1 cellular context compared by ENCODE assay signal in genomic region chr1:21635138-21635535, GRCh38.
TF ChIP-seq lines count a peak whose summit lies in the region.

No MANE protein-coding gene starts in this region.

TF ChIP-seq in WTC11, 78 proteins besides CTCF, POLR2A, EP300 and RAD21 (continued from another document):
- TF ChIP-seq ATF2 (CRISPR knock-in tag; IDR thresholded peaks at IDR 0.05; ENCODE audit: borderline replicate concordance, low read depth) (no peak), CDX4 (CRISPR knock-in tag; IDR thresholded peaks at IDR 0.05; ENCODE audit: borderline replicate concordance) (no peak), CREM (CRISPR knock-in tag; IDR thresholded peaks at IDR 0.05) (no peak), FOXK1 (CRISPR knock-in tag; IDR thresholded peaks at IDR 0.05) (no peak), KAT7 (CRISPR knock-in tag; IDR thresholded peaks at IDR 0.05; ENCODE audit: borderline replicate concordance) (no peak), ESRRA (CRISPR knock-in tag; IDR thresholded peaks at IDR 0.05; ENCODE audit: borderline replicate concordance) (no peak), SP1 (CRISPR knock-in tag; conservative IDR thresholded peaks at IDR 0.05) (no peak), ZNF512 (CRISPR knock-in tag; IDR thresholded peaks at IDR 0.05; ENCODE audit: borderline replicate concordance) (no peak), USF1 (CRISPR knock-in tag; IDR thresholded peaks at IDR 0.05) (no peak), ZNF232 (CRISPR knock-in tag; IDR thresholded peaks at IDR 0.05) (no peak), FOXJ3 (CRISPR knock-in tag; IDR thresholded peaks at IDR 0.05; ENCODE audit: borderline replicate concordance) (no peak), TEAD4 (CRISPR knock-in tag; IDR thresholded peaks at IDR 0.05) (no peak)
- TF ChIP-seq, protein P1, sequence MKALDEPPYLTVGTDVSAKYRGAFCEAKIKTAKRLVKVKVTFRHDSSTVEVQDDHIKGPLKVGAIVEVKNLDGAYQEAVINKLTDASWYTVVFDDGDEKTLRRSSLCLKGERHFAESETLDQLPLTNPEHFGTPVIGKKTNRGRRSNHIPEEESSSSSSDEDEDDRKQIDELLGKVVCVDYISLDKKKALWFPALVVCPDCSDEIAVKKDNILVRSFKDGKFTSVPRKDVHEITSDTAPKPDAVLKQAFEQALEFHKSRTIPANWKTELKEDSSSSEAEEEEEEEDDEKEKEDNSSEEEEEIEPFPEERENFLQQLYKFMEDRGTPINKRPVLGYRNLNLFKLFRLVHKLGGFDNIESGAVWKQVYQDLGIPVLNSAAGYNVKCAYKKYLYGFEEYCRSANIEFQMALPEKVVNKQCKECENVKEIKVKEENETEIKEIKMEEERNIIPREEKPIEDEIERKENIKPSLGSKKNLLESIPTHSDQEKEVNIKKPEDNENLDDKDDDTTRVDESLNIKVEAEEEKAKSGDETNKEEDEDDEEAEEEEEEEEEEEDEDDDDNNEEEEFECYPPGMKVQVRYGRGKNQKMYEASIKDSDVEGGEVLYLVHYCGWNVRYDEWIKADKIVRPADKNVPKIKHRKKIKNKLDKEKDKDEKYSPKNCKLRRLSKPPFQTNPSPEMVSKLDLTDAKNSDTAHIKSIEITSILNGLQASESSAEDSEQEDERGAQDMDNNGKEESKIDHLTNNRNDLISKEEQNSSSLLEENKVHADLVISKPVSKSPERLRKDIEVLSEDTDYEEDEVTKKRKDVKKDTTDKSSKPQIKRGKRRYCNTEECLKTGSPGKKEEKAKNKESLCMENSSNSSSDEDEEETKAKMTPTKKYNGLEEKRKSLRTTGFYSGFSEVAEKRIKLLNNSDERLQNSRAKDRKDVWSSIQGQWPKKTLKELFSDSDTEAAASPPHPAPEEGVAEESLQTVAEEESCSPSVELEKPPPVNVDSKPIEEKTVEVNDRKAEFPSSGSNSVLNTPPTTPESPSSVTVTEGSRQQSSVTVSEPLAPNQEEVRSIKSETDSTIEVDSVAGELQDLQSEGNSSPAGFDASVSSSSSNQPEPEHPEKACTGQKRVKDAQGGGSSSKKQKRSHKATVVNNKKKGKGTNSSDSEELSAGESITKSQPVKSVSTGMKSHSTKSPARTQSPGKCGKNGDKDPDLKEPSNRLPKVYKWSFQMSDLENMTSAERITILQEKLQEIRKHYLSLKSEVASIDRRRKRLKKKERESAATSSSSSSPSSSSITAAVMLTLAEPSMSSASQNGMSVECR (CRISPR knock-in tag; IDR thresholded peaks at IDR 0.05; ENCODE audit: borderline replicate concordance) = no peak
- TF ChIP-seq, protein P2, sequence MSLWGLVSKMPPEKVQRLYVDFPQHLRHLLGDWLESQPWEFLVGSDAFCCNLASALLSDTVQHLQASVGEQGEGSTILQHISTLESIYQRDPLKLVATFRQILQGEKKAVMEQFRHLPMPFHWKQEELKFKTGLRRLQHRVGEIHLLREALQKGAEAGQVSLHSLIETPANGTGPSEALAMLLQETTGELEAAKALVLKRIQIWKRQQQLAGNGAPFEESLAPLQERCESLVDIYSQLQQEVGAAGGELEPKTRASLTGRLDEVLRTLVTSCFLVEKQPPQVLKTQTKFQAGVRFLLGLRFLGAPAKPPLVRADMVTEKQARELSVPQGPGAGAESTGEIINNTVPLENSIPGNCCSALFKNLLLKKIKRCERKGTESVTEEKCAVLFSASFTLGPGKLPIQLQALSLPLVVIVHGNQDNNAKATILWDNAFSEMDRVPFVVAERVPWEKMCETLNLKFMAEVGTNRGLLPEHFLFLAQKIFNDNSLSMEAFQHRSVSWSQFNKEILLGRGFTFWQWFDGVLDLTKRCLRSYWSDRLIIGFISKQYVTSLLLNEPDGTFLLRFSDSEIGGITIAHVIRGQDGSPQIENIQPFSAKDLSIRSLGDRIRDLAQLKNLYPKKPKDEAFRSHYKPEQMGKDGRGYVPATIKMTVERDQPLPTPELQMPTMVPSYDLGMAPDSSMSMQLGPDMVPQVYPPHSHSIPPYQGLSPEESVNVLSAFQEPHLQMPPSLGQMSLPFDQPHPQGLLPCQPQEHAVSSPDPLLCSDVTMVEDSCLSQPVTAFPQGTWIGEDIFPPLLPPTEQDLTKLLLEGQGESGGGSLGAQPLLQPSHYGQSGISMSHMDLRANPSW (CRISPR knock-in tag; conservative IDR thresholded peaks at IDR 0.05; ENCODE audit: low read depth) = no peak
TF ChIP-seq in WTC11: peak in this region for 0.
